In genomic region chr11:7983832-7984590, GRCh38 we compare ENCODE assay signal across 25 cellular contexts. TPM values are rescaled to one million over a fixed set of nuclear protein-coding genes. Genes with fewer than 3 reads are reported as not detected.
"Had no signal": no experiment of that assay in that cellular context is flagged by ENCODE, and none has a peak within 500 bp of the region (broad histone marks: within the 10 kb centered on the region; RNA-seq: fewer than 3 reads in every experiment).

No MANE protein-coding gene starts in this region.

- H3K27ac ChIP-seq: KMS-11 had no signal

- H3K36me3 Mint-ChIP-seq: IgD-negative memory B cell had no signal

- FAIRE-seq: HepG2, K562, RCC 7860 had no signal

- H3K9me3 ChIP-seq: SK-N-SH had no signal

- H3K4me3 ChIP-seq: K562 had no signal

- H3K27me3 Mint-ChIP-seq: IgD-negative memory B cell had no signal

- DNase-seq: Kasumi-1, MM.1S, NCI-H1092 treated with DMSO at 0.1 percent for 48 hours, NCI-H1436, NCI-H187, NCI-H2029, NCI-H2081 treated with DMSO at 0.1 percent for 48 hours, NCI-H2171, NCI-H226, NCI-H446, NCI-H510A, NCI-H524 treated with DMSO at 0.1 percent for 48 hours, NCI-H69, NCI-H774, Right ventricle myocardium superior, RPMI8226, SK-N-SH had no signal

- ATAC-seq: HepG2, K562 had no signal

RNA-seq across cellular contexts. Expression of gene NLRP10, which starts 18.8 kb away (rescaled TPM):
- total RNA-seq: HepG2, Right ventricle myocardium superior, SK-MEL-5 had no signal
- polyA plus RNA-seq: HepG2, IgD-negative memory B cell, K562 had no signal

RNA-seq across cellular contexts. Expression of gene OR10A3, which starts 42.5 kb away (rescaled TPM):
- total RNA-seq: HepG2, HT1080, K562, M059J, Right ventricle myocardium superior, SK-MEL-5 had no signal
- polyA plus RNA-seq: HepG2, IgD-negative memory B cell, K562, SK-N-SH had no signal

RNA-seq across cellular contexts. Expression of gene OR10A6, which starts 52.9 kb away (rescaled TPM):
- total RNA-seq: HepG2, K562, M059J, Right ventricle myocardium superior, SK-MEL-5 had no signal
- polyA plus RNA-seq: HepG2, IgD-negative memory B cell, K562, SK-N-SH had no signal
